Comparison of ENCODE assay signal across 9 cellular contexts in genomic region chr22:40024201-40025061, GRCh38. TPM values are rescaled to one million over a fixed set of nuclear protein-coding genes. Genes with fewer than 3 reads are reported as not detected.
DNase-seq lines count a peak whose midpoint lies in the region; ATAC-seq and TF ChIP-seq lines count a peak whose summit lies in the region.
"Had no signal": no experiment of that assay in that cellular context is flagged by ENCODE, and none has a peak within 500 bp of the region (broad histone marks: within the 10 kb centered on the region; RNA-seq: fewer than 3 reads in every experiment).

No MANE protein-coding gene starts in this region.

- DNase-seq in ACHN (peak; percentile 62), GM20000 (ENCODE audit: low spot score) (peak; percentile 88), NCI-H748 (lab: John Stamatoyannopoulos, UW; ENCODE audit: unreplicated experiment) (peak; percentile 63), endodermal cell (peak; percentile 92), mucosa of gallbladder (ENCODE audit: low spot score) (peak; percentile 57)
- DNase-seq in activated CD8-positive, alpha-beta T cell treated with anti-CD3 and anti-CD28 coated beads, Interleukin-2, amount 10 ng/mL, durations not matched to agents 7 days and 5 days, result peak; percentile 74
- peak; percentile 44 to 74 for DNase-seq in stimulated activated effector memory CD8-positive, alpha-beta T cell treated with anti-CD3 and anti-CD28 coated beads, Interleukin-12 subunit alpha, Interleukin-12 subunit beta, amount 100 ng/mL, for 72 hours (ENCODE audit: low spot score in 2 of 2)

- peaks cover 6% of the 10 kb centered on the region for H3K36me3 ChIP-seq in endodermal cell (ENCODE audit: control insufficient read depth, insufficient read depth, low read length)

- H3K4me3 ChIP-seq in endodermal cell (ENCODE audit: low read length), result no peak overlapping the region

- 30 to 43% methylated on average over 12 to 16 of the region's 16 CpGs for WGBS in endodermal cell (ENCODE audit: insufficient coverage in 1 of 2, insufficient read length in 1 of 2), 2 experiments

- CTCF ChIA-PET in activated CD8-positive, alpha-beta T cell treated with anti-CD3 and anti-CD28 coated beads, Interleukin-2, amount 10 ng/mL, durations not matched to agents 7 days and 5 days (lab: Charles Lee), result interaction anchor here (0.7 to 4.9 kb wide), 85 partner anchors 8 to 534 kb away, joined by 3 to 113 read pairs (median 5); partner anchors contain the start of genes FAM83F and TMA7B

- H3K4me1 Mint-ChIP-seq in activated CD8-positive, alpha-beta T cell treated with anti-CD3 and anti-CD28 coated beads, Interleukin-2, amount 10 ng/mL, durations not matched to agents 7 days and 5 days (ENCODE audit: low read depth), result peaks cover 6% of the 10 kb centered on the region
- peaks cover 3% of the 10 kb centered on the region for H3K4me1 Mint-ChIP-seq in endodermal cell
- H3K4me1 Mint-ChIP-seq in stimulated activated effector memory CD8-positive, alpha-beta T cell treated with anti-CD3 and anti-CD28 coated beads, Interleukin-12 subunit alpha, Interleukin-12 subunit beta, amount 100 ng/mL, for 72 hours, result peaks cover 9% of the 10 kb centered on the region

- H3K4me1 ChIP-seq in endodermal cell (ENCODE audit: control insufficient read depth, insufficient read depth, low read length), result peaks cover 4% of the 10 kb centered on the region

- H3K9ac ChIP-seq in endodermal cell (ENCODE audit: extremely low read depth, low read length, poor library complexity, severe bottlenecking), result no peak overlapping the region

- ATAC-seq in activated CD8-positive, alpha-beta T cell treated with anti-CD3 and anti-CD28 coated beads, Interleukin-2, amount 10 ng/mL, durations not matched to agents 7 days and 5 days, result peak; percentile 84
- ATAC-seq in stimulated activated effector memory CD8-positive, alpha-beta T cell treated with anti-CD3 and anti-CD28 coated beads, Interleukin-12 subunit alpha, Interleukin-12 subunit beta, amount 100 ng/mL, for 72 hours, result peak; percentile 64
- ATAC-seq in GM21825 (IDR thresholded peaks at IDR 0.05; ENCODE audit: unreplicated experiment), result no peak

- H3K9me3 Mint-ChIP-seq in activated CD8-positive, alpha-beta T cell treated with anti-CD3 and anti-CD28 coated beads, Interleukin-2, amount 10 ng/mL, durations not matched to agents 7 days and 5 days (ENCODE audit: insufficient read depth), result no peaks in the 10 kb centered on the region
- H3K9me3 Mint-ChIP-seq in endodermal cell, result no peaks in the 10 kb centered on the region
- H3K9me3 Mint-ChIP-seq in stimulated activated effector memory CD8-positive, alpha-beta T cell treated with anti-CD3 and anti-CD28 coated beads, Interleukin-12 subunit alpha, Interleukin-12 subunit beta, amount 100 ng/mL, for 72 hours, result no peaks in the 10 kb centered on the region

- POLR2A ChIA-PET in activated CD8-positive, alpha-beta T cell treated with anti-CD3 and anti-CD28 coated beads, Interleukin-2, amount 10 ng/mL, durations not matched to agents 7 days and 5 days (lab: Charles Lee), result interaction anchor here (0.8 to 1.0 kb wide), 2 partner anchors 82 to 481 kb away, joined by 3 to 5 read pairs; no protein-coding TSS in a partner anchor

- H3K27ac Mint-ChIP-seq in activated CD8-positive, alpha-beta T cell treated with anti-CD3 and anti-CD28 coated beads, Interleukin-2, amount 10 ng/mL, durations not matched to agents 7 days and 5 days, result no peak overlapping the region
- H3K27ac Mint-ChIP-seq in endodermal cell, result no peak overlapping the region
- peak overlapping the region; percentile 48 for H3K27ac Mint-ChIP-seq in stimulated activated effector memory CD8-positive, alpha-beta T cell treated with anti-CD3 and anti-CD28 coated beads, Interleukin-12 subunit alpha, Interleukin-12 subunit beta, amount 100 ng/mL, for 72 hours

- H3K27me3 Mint-ChIP-seq in activated CD8-positive, alpha-beta T cell treated with anti-CD3 and anti-CD28 coated beads, Interleukin-2, amount 10 ng/mL, durations not matched to agents 7 days and 5 days (ENCODE audit: low read depth), result no peaks in the 10 kb centered on the region
- no peaks in the 10 kb centered on the region for H3K27me3 Mint-ChIP-seq in endodermal cell (ENCODE audit: insufficient read depth)

- no peak overlapping the region for H3K27ac ChIP-seq in endodermal cell (ENCODE audit: low read depth, low read length)

- in situ Hi-C loops in ACHN (cut with HindIII; ENCODE audit: low pct_ligation_motif_present, low pct_unique_long_range_greater_than_20kb, low sequenced_read_pairs), result no loop called here

- H3K9me3 ChIP-seq in endodermal cell (ENCODE audit: control insufficient read depth, low read length), result no peaks in the 10 kb centered on the region

- peak; percentile 95 for TF ChIP-seq CTCF in GM20000 (IDR thresholded peaks at IDR 0.05; ENCODE audit: extremely low read depth, missing control alignments)
- TF ChIP-seq CTCF in endodermal cell (conservative IDR thresholded peaks at IDR 0.05), result peak; percentile 99

- H3K27me3 ChIP-seq in endodermal cell (ENCODE audit: control insufficient read depth, insufficient read depth, low read length, poor library complexity, severe bottlenecking), result no peaks in the 10 kb centered on the region

- H3K36me3 Mint-ChIP-seq in activated CD8-positive, alpha-beta T cell treated with anti-CD3 and anti-CD28 coated beads, Interleukin-2, amount 10 ng/mL, durations not matched to agents 7 days and 5 days (ENCODE audit: low read depth), result no peaks in the 10 kb centered on the region
- peaks cover 24% of the 10 kb centered on the region for H3K36me3 Mint-ChIP-seq in endodermal cell (ENCODE audit: low read depth)
- H3K36me3 Mint-ChIP-seq in stimulated activated effector memory CD8-positive, alpha-beta T cell treated with anti-CD3 and anti-CD28 coated beads, Interleukin-12 subunit alpha, Interleukin-12 subunit beta, amount 100 ng/mL, for 72 hours, result peaks cover 6% of the 10 kb centered on the region

- no peak overlapping the region for H3K4me3 Mint-ChIP-seq in activated CD8-positive, alpha-beta T cell treated with anti-CD3 and anti-CD28 coated beads, Interleukin-2, amount 10 ng/mL, durations not matched to agents 7 days and 5 days
- H3K4me3 Mint-ChIP-seq in endodermal cell, result no peak overlapping the region
- H3K4me3 Mint-ChIP-seq in stimulated activated effector memory CD8-positive, alpha-beta T cell treated with anti-CD3 and anti-CD28 coated beads, Interleukin-12 subunit alpha, Interleukin-12 subunit beta, amount 100 ng/mL, for 72 hours, result no peak overlapping the region

RNA-seq across cellular contexts. Expression of gene FAM83F, which starts 29.7 kb away (rescaled TPM):
- total RNA-seq in activated CD8-positive, alpha-beta T cell treated with anti-CD3 and anti-CD28 coated beads, Interleukin-2, amount 10 ng/mL, durations not matched to agents 7 days and 5 days, result under 1 TPM; 0.03 to 0.11 TPM
- total RNA-seq in endodermal cell, result 10 to 100 TPM; 18.9 to 34.1 TPM
- polyA plus RNA-seq in endodermal cell (2013, experiment 1 of 2), result 2.2 TPM
- 1.9 TPM for polyA plus RNA-seq in endodermal cell (2013, experiment 2 of 2)
- 12.1 TPM for total RNA-seq in mucosa of gallbladder
- total RNA-seq: pulmonary artery endothelial cell had no signal

Comparison
In these comparisons a context has a peak if more than half of its experiments do, and no peak if none do; other contexts are left out.
1. RNA of gene FAM83F, which starts 29.7 kb away (total RNA-seq): 18.9 to 34.1 TPM in endodermal cell and 12.1 TPM in mucosa of gallbladder (single experiment); 0.03 to 0.11 TPM in activated CD8-positive, alpha-beta T cell treated with anti-CD3 and anti-CD28 coated beads, Interleukin-2, amount 10 ng/mL, durations not matched to agents 7 days and 5 days; every median in the first group is over 10 times any median in the second.
2. Peak in every context shown above with its lines, with median percentiles within 50 percentile points of each other: DNase-seq.